Comparison of ENCODE assay signal across 8 cellular contexts in genomic region chr16:57999971-58000705, GRCh38. TPM values are rescaled to one million over a fixed set of nuclear protein-coding genes. Genes with fewer than 3 reads are reported as not detected.
DNase-seq lines count a peak whose midpoint lies in the region; ATAC-seq and TF ChIP-seq lines count a peak whose summit lies in the region.

ZNF319 (minus strand) TSS chr16:58000672; CDS start chr16:57998265, 2,407 bp downstream.

- in situ Hi-C loops in Panc1 (cut with HindIII; ENCODE audit: low pct_unique_long_range_greater_than_20kb, low sequenced_read_pairs), result loop anchor here (25.0 kb wide), 1 partner anchor 112 kb away; no protein-coding TSS in a partner anchor

- no TSS peak for BruUV-seq in Panc1 (replicated peaks; lab: Mats Ljungman, UMichigan)

- H3K9me3 ChIP-seq in Panc1 (ENCODE audit: control insufficient read depth, insufficient read depth, low read depth, low read length), result no peaks in the 10 kb centered on the region

- no peak within 1 kb of the TSS for H2BK15ac ChIP-seq in mesendoderm (replicated peaks; ENCODE audit: low read depth)

- H4K8ac ChIP-seq in mesendoderm (ENCODE audit: low read depth, low read length), result peak within 1 kb of the TSS; percentile 42

- no CpG with 5 or more reads among the region's 95 CpGs for WGBS in mesendoderm (ENCODE audit: extremely low coverage, insufficient coverage, low lambda C conversion rate)

- POLR2A ChIA-PET in Panc1 (lab: Charles Lee), result no interaction called here

- no peak within 1 kb of the TSS for H4K5ac ChIP-seq in mesendoderm (ENCODE audit: low read length)

- H2BK5ac ChIP-seq in mesendoderm (ENCODE audit: low read length), result peak within 1 kb of the TSS; percentile 62

- H3K4me3 ChIP-seq in Panc1 (ENCODE audit: low read depth in 2 of 2, low read length in 2 of 2) (peak within 1 kb of the TSS; percentile 69 to 71), mesendoderm (ENCODE audit: low read length) (peak within 1 kb of the TSS; percentile 88)

- peak within 1 kb of the TSS; percentile 94 for H3K56ac ChIP-seq in mesendoderm (ENCODE audit: low read length)

- H3K23ac ChIP-seq in mesendoderm (ENCODE audit: low read length), result peak within 1 kb of the TSS; percentile 94

- H3K27me3 ChIP-seq in Panc1 (ENCODE audit: control insufficient read depth, insufficient read depth, low read length) (no peaks in the 10 kb centered on the region), mesendoderm (ENCODE audit: insufficient read depth, low read length, poor library complexity) (no peaks in the 10 kb centered on the region)

- H3K27ac Mint-ChIP-seq in type B pancreatic cell, result peak within 1 kb of the TSS; percentile 81

- intact Hi-C loops in Panc1 (cut with micrococcal nuclease; ENCODE audit: unreplicated experiment), result loop anchor here (10.0 kb wide), 1 partner anchor 245 kb away; no protein-coding TSS in a partner anchor

- H2AK5ac ChIP-seq in mesendoderm (ENCODE audit: low read length), result no peak within 1 kb of the TSS

- peak; percentile 61 for DNase-seq in NCI-H82 (lab: John Stamatoyannopoulos, UW)
- no peak for DNase-seq in NCI-H82 treated with DMSO at 0.1 percent for 48 hours (lab: John Stamatoyannopoulos, UW; ENCODE audit: unreplicated experiment)
- no peak for DNase-seq in Panc1 (ENCODE audit: low read depth, low spot score)
- DNase-seq in mesendoderm, result peak; percentile 33
- DNase-seq in type B pancreatic cell (ENCODE audit: extremely low spot score, unreplicated experiment), result no peak
- no peak for DNase-seq in inferior parietal cortex (ENCODE audit: extremely low spot score)

- H3K9me3 Mint-ChIP-seq in type B pancreatic cell, result no peaks in the 10 kb centered on the region

- H3K4me1 ChIP-seq in Panc1 (ENCODE audit: control insufficient read depth, insufficient read depth, low read length), result peaks cover 11% of the 10 kb centered on the region
- H3K4me1 ChIP-seq in mesendoderm (ENCODE audit: control insufficient read depth, low read depth, low read length), result peaks cover 16% of the 10 kb centered on the region

- no peak for TF ChIP-seq CTCF in Panc1 (IDR thresholded peaks at IDR 0.05)
- TF ChIP-seq CTCF in type B pancreatic cell (conservative IDR thresholded peaks at IDR 0.05), result no peak

- peak within 1 kb of the TSS; percentile 92 for H3K4me3 Mint-ChIP-seq in type B pancreatic cell

- CTCF ChIA-PET in Panc1 (lab: Charles Lee), result no interaction called here

- H3K4ac ChIP-seq in mesendoderm (ENCODE audit: low read depth, low read length), result peak within 1 kb of the TSS; percentile 41

- peak within 1 kb of the TSS; percentile 85 for H3K18ac ChIP-seq in mesendoderm (ENCODE audit: low read length)

- no peaks in the 10 kb centered on the region for H3K36me3 ChIP-seq in Panc1 (ENCODE audit: control insufficient read depth, insufficient read depth, low read length)
- peaks cover 3% of the 10 kb centered on the region for H3K36me3 ChIP-seq in mesendoderm (ENCODE audit: control insufficient read depth, insufficient read depth, low read length)

- H3K36me3 Mint-ChIP-seq in type B pancreatic cell, result peaks cover 5% of the 10 kb centered on the region

- H3K27me3 Mint-ChIP-seq in type B pancreatic cell, result no peaks in the 10 kb centered on the region

- H3K9ac ChIP-seq in mesendoderm (ENCODE audit: low read length), result peak within 1 kb of the TSS; percentile 88

- H3K27ac ChIP-seq in Panc1 (ENCODE audit: low read length) (peak within 1 kb of the TSS; percentile 68), cingulate gyrus (ENCODE audit: low read depth, low read length) (peak within 1 kb of the TSS; percentile 79), mesendoderm (ENCODE audit: low read depth, low read length) (peak within 1 kb of the TSS; percentile 90)

- ATAC-seq in HG02623 (IDR thresholded peaks at IDR 0.05; ENCODE audit: unreplicated experiment) (peak; percentile 16), Panc1 (peak; percentile 42)

- H3K79me1 ChIP-seq in mesendoderm (ENCODE audit: low read length), result peaks cover 10% of the 10 kb centered on the region

- H3K4me1 Mint-ChIP-seq in type B pancreatic cell (ENCODE audit: unreplicated experiment), result peaks cover 14% of the 10 kb centered on the region

- H3K4me2 ChIP-seq in mesendoderm (ENCODE audit: low read length), result peak within 1 kb of the TSS; percentile 64

- H3K79me2 ChIP-seq in mesendoderm (ENCODE audit: control insufficient read depth, insufficient read depth, low read length), result peaks cover 5% of the 10 kb centered on the region

- H2BK120ac ChIP-seq in mesendoderm (ENCODE audit: low read depth, low read length), result peak within 1 kb of the TSS; percentile 19

RNA-seq across cellular contexts. Expression of gene ZNF319, which starts in this region (rescaled TPM):
- total RNA-seq in Panc1 (2021; ENCODE audit: unreplicated experiment) (6.5 TPM), type B pancreatic cell (ENCODE audit: low replicate concordance) (13.7 and 14.2 TPM in 2 replicates)
- polyA plus RNA-seq in Panc1 (2012; ENCODE audit: insufficient read length), result 7.0 TPM
- polyA plus RNA-seq in mesendoderm (2013, experiment 1 of 2), result 6.1 TPM
- 7.0 TPM for polyA plus RNA-seq in mesendoderm (2013, experiment 2 of 2)

Comparison
In these comparisons a context has a peak if more than half of its experiments do, and no peak if none do; other contexts are left out.
1. DNase-seq: peak in NCI-H82 (single experiment) and mesendoderm (single experiment); none in NCI-H82 treated with DMSO at 0.1 percent for 48 hours (single experiment), Panc1 (single experiment), type B pancreatic cell (single experiment) and inferior parietal cortex (single experiment).
2. Peak in every context shown above with its lines, with median percentiles within 50 percentile points of each other: H3K27ac ChIP-seq.